ENCODE assay signal across 1 cellular context in genomic region chr2:240965905-240966456, GRCh38.
TF ChIP-seq lines count a peak whose summit lies in the region.

No MANE protein-coding gene starts in this region.

TF ChIP-seq in H1, 55 proteins besides CTCF, POLR2A, EP300 and RAD21:
- TF ChIP-seq TAF7 (optimal IDR thresholded peaks at IDR 0.05; ENCODE audit: borderline replicate concordance, low read depth, low read length) (no peak), FOSL1 (IDR thresholded peaks at IDR 0.05; ENCODE audit: insufficient read depth, low read depth, low read length) (no peak), PHF8 (conservative IDR thresholded peaks at IDR 0.05; ENCODE audit: low read depth, low read length) (no peak), POLR2AphosphoS5 (IDR thresholded peaks at IDR 0.05; ENCODE audit: low read depth, low read length) (no peak), SRF (IDR thresholded peaks at IDR 0.05; ENCODE audit: low read depth, low read length) (no peak), HDAC6 (IDR thresholded peaks at IDR 0.05; ENCODE audit: low read depth, low read length) (no peak), SAP30 (IDR thresholded peaks at IDR 0.05; ENCODE audit: insufficient read depth, insufficient replicate concordance, low read length) (no peak), ATF3 (IDR thresholded peaks at IDR 0.05; ENCODE audit: insufficient read depth, low read depth, low read length) (no peak)
